24 cellular contexts compared by ENCODE assay signal in genomic region chr5:31453522-31453921, GRCh38.
A peak's percentile ranks its signal among the peaks of the same experiment; 100 is the strongest.
DNase-seq lines count a peak whose midpoint lies in the region; ATAC-seq, FAIRE-seq and TF ChIP-seq lines count a peak whose summit lies in the region.
"Had no signal": no experiment of that assay in that cellular context is flagged by ENCODE, and none has a peak within 500 bp of the region (broad histone marks: within the 10 kb centered on the region; RNA-seq: fewer than 3 reads in every experiment).

No MANE protein-coding gene starts in this region.

- no peaks in the 10 kb centered on the region for H3K4me1 ChIP-seq in NT2/D1 (ENCODE audit: insufficient read depth, insufficient read length)
- peaks cover 2% of the 10 kb centered on the region for H3K4me1 ChIP-seq in mesendoderm (ENCODE audit: control insufficient read depth, low read depth, low read length)
- H3K4me1 ChIP-seq in A673 (ENCODE audit: insufficient read depth, low read length, poor library complexity, severe bottlenecking) = no peaks in the 10 kb centered on the region
- H3K4me1 ChIP-seq: A549 had no signal

- H3K23ac ChIP-seq in mesendoderm (ENCODE audit: low read length) = no peak overlapping the region

- WGBS in mesendoderm (ENCODE audit: extremely low coverage, insufficient coverage, low lambda C conversion rate) = no CpG with 5 or more reads among the region's 2 CpGs

- H3K4ac ChIP-seq in mesendoderm (ENCODE audit: low read depth, low read length) = no peak overlapping the region

- H4K8ac ChIP-seq in mesendoderm (ENCODE audit: low read depth, low read length) = no peak overlapping the region

- FAIRE-seq in H54 (lab: Jason Lieb, UNC) = peak; percentile 38
- FAIRE-seq: A549, GM12892 had no signal

- H3K9me3 ChIP-seq in NT2/D1 (ENCODE audit: insufficient read depth, low read length) (peaks cover 18% of the 10 kb centered on the region), A673 (ENCODE audit: low read depth, low read length, poor library complexity, severe bottlenecking) (peaks cover 8% of the 10 kb centered on the region)

- peaks cover 23% of the 10 kb centered on the region for H3K36me3 ChIP-seq in NT2/D1 (ENCODE audit: insufficient read depth, insufficient read length, low read length)
- peaks cover 2% of the 10 kb centered on the region for H3K36me3 ChIP-seq in mesendoderm (ENCODE audit: control insufficient read depth, insufficient read depth, low read length)
- peaks cover 37% of the 10 kb centered on the region for H3K36me3 ChIP-seq in A673 (ENCODE audit: insufficient read depth, low read length, poor library complexity, severe bottlenecking)

- intact Hi-C loops in A673 (cut with micrococcal nuclease; ENCODE audit: unreplicated experiment) = no loop called here

- no peaks in the 10 kb centered on the region for H3K79me2 ChIP-seq in mesendoderm (ENCODE audit: control insufficient read depth, insufficient read depth, low read length)

- no peak overlapping the region for H2AK5ac ChIP-seq in mesendoderm (ENCODE audit: low read length)

- no peak overlapping the region for H3K9ac ChIP-seq in NT2/D1 (ENCODE audit: insufficient read length, low read depth)
- H3K9ac ChIP-seq in mesendoderm (ENCODE audit: low read length) = no peak overlapping the region
- H3K9ac ChIP-seq: BLaER1 had no signal

- no peaks in the 10 kb centered on the region for H3K79me1 ChIP-seq in mesendoderm (ENCODE audit: low read length)

- no peak overlapping the region for H2BK15ac ChIP-seq in mesendoderm (replicated peaks; ENCODE audit: low read depth)

- no peak for TF ChIP-seq POLR2A in H54 (IDR thresholded peaks at IDR 0.05; ENCODE audit: low read depth, low read length)

- DNase-seq in H54 (ENCODE audit: insufficient read length, low spot score) = no peak
- peak; percentile 25 for DNase-seq in NT2/D1 (ENCODE audit: low read depth, low spot score)
- peak; percentile 74 for DNase-seq in iPS DF 19.7 (ENCODE audit: low read depth, low spot score)
- DNase-seq in mesendoderm = peak; percentile 26
- no peak for DNase-seq in A673 (ENCODE audit: low spot score)
- DNase-seq in GF-D8 (lab: John Stamatoyannopoulos, UW) = no peak
- DNase-seq: Calu3; CD4-positive, alpha-beta memory T cell; DMS53; EL; KG1; NCI-H1048; NCI-H1436 treated with DMSO at 0.1 percent for 48 hours; NCI-H2029 treated with DMSO at 0.1 percent for 48 hours; NCI-H2171; NCI-H526; PC-9; SIG-M5 had no signal

- no peak for TF ChIP-seq CTCF in A673 (conservative IDR thresholded peaks at IDR 0.05; ENCODE audit: low read depth, low read length)

- no peak overlapping the region for H3K18ac ChIP-seq in mesendoderm (ENCODE audit: low read length)

- H2BK120ac ChIP-seq in mesendoderm (ENCODE audit: low read depth, low read length) = no peak overlapping the region

- no peak overlapping the region for H4K5ac ChIP-seq in mesendoderm (ENCODE audit: low read length)

- no peak overlapping the region for H3K4me2 ChIP-seq in mesendoderm (ENCODE audit: low read length)
- H3K4me2 ChIP-seq: A549, BLaER1, PC-9 had no signal

- H3K4me3 ChIP-seq in NT2/D1 (ENCODE audit: insufficient read length, low read depth) = no peak overlapping the region
- no peak overlapping the region for H3K4me3 ChIP-seq in mesendoderm (ENCODE audit: low read length)
- no peak overlapping the region for H3K4me3 ChIP-seq in A673 (ENCODE audit: low read depth, low read length, poor library complexity, severe bottlenecking)
- H3K4me3 ChIP-seq: A549, BLaER1, PC-9 had no signal

- no peak for ATAC-seq in GM21526 (IDR thresholded peaks at IDR 0.05; ENCODE audit: low FRiP score, unreplicated experiment)
- ATAC-seq: A549, HCT116 had no signal

- CTCF ChIA-PET in A673 (lab: Charles Lee) = no interaction called here

- H3K56ac ChIP-seq in mesendoderm (ENCODE audit: low read length) = no peak overlapping the region

- POLR2A ChIA-PET in A673 (lab: Charles Lee; ENCODE audit: low non-redundant PET) = no interaction called here

- H3K27ac ChIP-seq in mesendoderm (ENCODE audit: low read depth, low read length) = no peak overlapping the region
- no peak overlapping the region for H3K27ac ChIP-seq in A673 (ENCODE audit: low read depth, low read length, poor library complexity, severe bottlenecking)
- H3K27ac ChIP-seq: A549, BLaER1, PC-9, RWPE1 had no signal

- BruUV-seq in A673 (replicated peaks; lab: Mats Ljungman, UMichigan) = no TSS peak

- H2BK5ac ChIP-seq in mesendoderm (ENCODE audit: low read length) = no peak overlapping the region

- no peaks in the 10 kb centered on the region for H3K27me3 ChIP-seq in NT2/D1 (ENCODE audit: insufficient read depth, insufficient read length)
- no peaks in the 10 kb centered on the region for H3K27me3 ChIP-seq in mesendoderm (ENCODE audit: insufficient read depth, low read length, poor library complexity)
- H3K27me3 ChIP-seq in A673 (replicated peaks; ENCODE audit: insufficient read depth, low read depth, low read length, poor library complexity) = no peaks in the 10 kb centered on the region
- H3K27me3 ChIP-seq: BLaER1 had no signal

Comparison
In these comparisons a context has a peak if more than half of its experiments do, and no peak if none do; other contexts are left out.
1. DNase-seq: peak in NT2/D1 (single experiment), iPS DF 19.7 (single experiment) and mesendoderm (single experiment); none in H54 (single experiment), A673 (single experiment) and GF-D8 (single experiment).